Comparison of ENCODE assay signal across 14 cellular contexts in the genomic region with DNA sequence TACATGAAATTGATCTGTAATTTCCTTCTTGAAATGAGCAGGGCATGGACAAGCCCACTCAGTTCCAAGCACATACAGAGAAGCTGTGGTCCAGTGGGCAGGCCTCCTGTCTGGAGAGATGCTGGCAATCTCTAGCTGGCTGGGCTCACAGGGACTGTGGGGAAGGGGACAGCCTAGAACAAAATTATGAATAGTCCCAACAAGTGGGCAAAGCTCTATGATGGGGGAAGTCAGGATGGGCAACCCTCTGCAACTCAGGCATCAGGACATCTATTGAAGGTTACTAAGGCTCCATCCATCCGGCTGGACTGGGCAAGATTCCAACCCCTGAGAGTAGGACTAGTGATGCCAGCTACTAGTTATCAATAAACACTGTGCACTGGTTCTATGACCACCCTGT. TPM values are rescaled to one million over a fixed set of nuclear protein-coding genes. Genes with fewer than 3 reads are reported as not detected.
DNase-seq lines count a peak whose midpoint lies in the region; ATAC-seq lines count a peak whose summit lies in the region.
"Had no signal": no experiment of that assay in that cellular context is flagged by ENCODE, and none has a peak within 500 bp of the region (broad histone marks: within the 10 kb centered on the region; RNA-seq: fewer than 3 reads in every experiment).

No MANE protein-coding gene starts in this region.

- ATAC-seq in GM18519 (IDR thresholded peaks at IDR 0.05; ENCODE audit: low FRiP score, unreplicated experiment) = no peak
- ATAC-seq: GM23338 had no signal

- H3K27ac Mint-ChIP-seq in CD8-positive, alpha-beta memory T cell = peak overlapping the region in 5 of 8 donors; percentile 10 to 79 (median 48)
- H3K27ac Mint-ChIP-seq in dendritic cell treated with granulocyte-macrophage colony-stimulating factor and Interleukin-4, amounts not matched to agents 40 ng/mL and 50 ng/mL, for 4 days = peak overlapping the region; percentile 82
- H3K27ac Mint-ChIP-seq: GM23338 had no signal

- H3K4me3 ChIP-seq in CD8-positive, alpha-beta memory T cell (ENCODE audit: low read length) = no peak overlapping the region
- H3K4me3 ChIP-seq in GM23248 = no peak overlapping the region
- H3K4me3 ChIP-seq: GM23338 had no signal

- DNase-seq in activated T-cell treated with anti-CD3 and anti-CD28 coated beads, Interleukin-2, amount 50 U/mL, for 48 hours = peak; percentile 11 to 12
- no peak for DNase-seq in activated T-cell treated with anti-CD3 and anti-CD28 coated beads for 4 hours
- DNase-seq in CD8-positive, alpha-beta memory T cell = no peak
- DNase-seq in stimulated activated CD8-positive, alpha-beta memory T cell treated with anti-CD3 and anti-CD28 coated beads, Interleukin-4, amount 100 ng/mL, for 48 hours = peak; percentile 22
- DNase-seq in GM23248 = no peak
- no peak for DNase-seq in NCI-H2196 treated with DMSO at 0.1 percent for 48 hours (lab: John Stamatoyannopoulos, UW; ENCODE audit: unreplicated experiment)
- DNase-seq: DMS79 treated with DMSO at 0.1 percent for 48 hours, KBM-7, NCI-H1105, NCI-H1694 treated with DMSO at 0.1 percent for 48 hours had no signal

- no peaks in the 10 kb centered on the region for H3K27me3 ChIP-seq in CD8-positive, alpha-beta memory T cell (ENCODE audit: insufficient read depth, low read length, poor library complexity, severe bottlenecking)
- no peaks in the 10 kb centered on the region for H3K27me3 ChIP-seq in GM23248 (replicated peaks; ENCODE audit: insufficient read depth)

- no peaks in the 10 kb centered on the region for H3K27me3 Mint-ChIP-seq in CD8-positive, alpha-beta memory T cell
- H3K27me3 Mint-ChIP-seq in dendritic cell treated with granulocyte-macrophage colony-stimulating factor and Interleukin-4, amounts not matched to agents 40 ng/mL and 50 ng/mL, for 4 days = no peaks in the 10 kb centered on the region

- no peak overlapping the region for H2AFZ ChIP-seq in GM23248
- H2AFZ ChIP-seq: GM23338 had no signal

- no peaks in the 10 kb centered on the region for H3K9me3 Mint-ChIP-seq in CD8-positive, alpha-beta memory T cell
- H3K9me3 Mint-ChIP-seq in dendritic cell treated with granulocyte-macrophage colony-stimulating factor and Interleukin-4, amounts not matched to agents 40 ng/mL and 50 ng/mL, for 4 days = no peaks in the 10 kb centered on the region
- H3K9me3 Mint-ChIP-seq: GM23338 had no signal

- H3K36me3 Mint-ChIP-seq in CD8-positive, alpha-beta memory T cell = peaks cover 0 to 24% (median 5%) of the 10 kb centered on the region in 3 donors
- peaks cover 8% of the 10 kb centered on the region for H3K36me3 Mint-ChIP-seq in dendritic cell treated with granulocyte-macrophage colony-stimulating factor and Interleukin-4, amounts not matched to agents 40 ng/mL and 50 ng/mL, for 4 days (ENCODE audit: low read depth)

- H3K79me2 ChIP-seq in GM23248 (ENCODE audit: insufficient read depth) = peaks cover 68% of the 10 kb centered on the region

- H3K27ac ChIP-seq in CD8-positive, alpha-beta memory T cell (ENCODE audit: low read depth, low read length) = no peak overlapping the region
- no peak overlapping the region for H3K27ac ChIP-seq in GM23248
- H3K27ac ChIP-seq: C4-2B had no signal

- H3K9me3 ChIP-seq in CD8-positive, alpha-beta memory T cell (ENCODE audit: low read length) = no peaks in the 10 kb centered on the region
- H3K9me3 ChIP-seq in GM23248 (ENCODE audit: low read depth) = no peaks in the 10 kb centered on the region

- peaks cover 11% of the 10 kb centered on the region for H3F3A ChIP-seq in GM23248 (ENCODE audit: insufficient read depth)

- no peaks in the 10 kb centered on the region for H3K9me2 ChIP-seq in GM23248 (ENCODE audit: insufficient read depth)

- no peak overlapping the region for H3K4me3 Mint-ChIP-seq in CD8-positive, alpha-beta memory T cell
- H3K4me3 Mint-ChIP-seq in dendritic cell treated with granulocyte-macrophage colony-stimulating factor and Interleukin-4, amounts not matched to agents 40 ng/mL and 50 ng/mL, for 4 days = no peak overlapping the region
- H3K4me3 Mint-ChIP-seq: GM23338 had no signal

- H3K4me1 ChIP-seq in CD8-positive, alpha-beta memory T cell (ENCODE audit: insufficient read depth, low read length) = peaks cover 36% of the 10 kb centered on the region
- peaks cover 14% of the 10 kb centered on the region for H3K4me1 ChIP-seq in GM23248 (ENCODE audit: insufficient read depth)

- WGBS in GM23248 (ENCODE audit: low coverage in 1 of 2, low lambda C conversion rate in 2 of 2, missing lambda C conversion rate in 2 of 2), 2 experiments = 89 to 100% methylated on average over 1 of the region's 1 CpG

- H3K36me3 ChIP-seq in CD8-positive, alpha-beta memory T cell (ENCODE audit: insufficient read depth, low read length) = no peaks in the 10 kb centered on the region
- H3K36me3 ChIP-seq in GM23248 (ENCODE audit: low read depth) = no peaks in the 10 kb centered on the region

- H3K4me1 Mint-ChIP-seq in CD8-positive, alpha-beta memory T cell = peaks cover 54 to 85% (median 82%) of the 10 kb centered on the region in 3 donors
- H3K4me1 Mint-ChIP-seq in dendritic cell treated with granulocyte-macrophage colony-stimulating factor and Interleukin-4, amounts not matched to agents 40 ng/mL and 50 ng/mL, for 4 days (ENCODE audit: low read depth) = peaks cover 62% of the 10 kb centered on the region

- H4K20me1 ChIP-seq in GM23248 (ENCODE audit: insufficient read depth) = no peaks in the 10 kb centered on the region

- CTCF ChIA-PET in CD8-positive, alpha-beta memory T cell (lab: Charles Lee) = interaction anchor here (1.1 to 1.2 kb wide), 2 partner anchors 8 to 18 kb away, joined by 3 read pairs; no protein-coding TSS in a partner anchor

- intact Hi-C loops in dendritic cell treated with granulocyte-macrophage colony-stimulating factor and Interleukin-4, amounts not matched to agents 40 ng/mL and 50 ng/mL, for 4 days (cut with micrococcal nuclease) = no loop called here

- POLR2A ChIA-PET in CD8-positive, alpha-beta memory T cell (lab: Charles Lee) = no interaction called here

- in situ Hi-C loops in GM23248 (cut with MboI) = no loop called here

- no peak overlapping the region for H3K9ac ChIP-seq in GM23248

- no peak overlapping the region for H3K4me2 ChIP-seq in GM23248 (ENCODE audit: unreplicated experiment)
- H3K4me2 ChIP-seq: GM23338 had no signal

RNA-seq across cellular contexts. Expression of a gene that starts 40.9 kb away (rescaled TPM):
- total RNA-seq in CD8-positive, alpha-beta memory T cell = 10 to 100 TPM; 10.3 to 10.6 TPM
- polyA plus RNA-seq in CD8-positive, alpha-beta memory T cell = 10.2 TPM
- 2.7 and 4.7 TPM in 2 replicates for total RNA-seq in GM23248 (2014; rRNA removed; shearing (Covaris generic))
- 2.8 and 3.1 TPM in 2 replicates for polyA plus RNA-seq in GM23248 (2016; fragmentation: Nextera tagmentation; extraction: Ambion mirVana)

Comparison
In these comparisons a context has a peak if more than half of its experiments do, and no peak if none do; other contexts are left out.
1. DNase-seq: peak in activated T-cell treated with anti-CD3 and anti-CD28 coated beads, Interleukin-2, amount 50 U/mL, for 48 hours (2 of 2) and stimulated activated CD8-positive, alpha-beta memory T cell treated with anti-CD3 and anti-CD28 coated beads, Interleukin-4, amount 100 ng/mL, for 48 hours (single experiment); none in activated T-cell treated with anti-CD3 and anti-CD28 coated beads for 4 hours (single experiment), CD8-positive, alpha-beta memory T cell (0 of 5), GM23248 (single experiment) and NCI-H2196 treated with DMSO at 0.1 percent for 48 hours (single experiment).